ENCODE assay signal across 13 cellular contexts in genomic region chr7:44882899-44883298, GRCh38. TPM values are rescaled to one million over a fixed set of nuclear protein-coding genes. Genes with fewer than 3 reads are reported as not detected.
DNase-seq lines count a peak whose midpoint lies in the region; ATAC-seq, FAIRE-seq and TF ChIP-seq lines count a peak whose summit lies in the region.
"Had no signal": no experiment of that assay in that cellular context is flagged by ENCODE, and none has a peak within 500 bp of the region (broad histone marks: within the 10 kb centered on the region; RNA-seq: fewer than 3 reads in every experiment).

No MANE protein-coding gene starts in this region.

- no peaks in the 10 kb centered on the region for H3K9me3 ChIP-seq in SJCRH30 (replicated peaks)
- H3K9me3 ChIP-seq in skeletal muscle tissue (ENCODE audit: control insufficient read depth in 3 of 3, low read length in 3 of 3) = no peaks in the 10 kb centered on the region

- H3K27me3 ChIP-seq in SJCRH30 (no peaks in the 10 kb centered on the region), skeletal muscle tissue (ENCODE audit: control insufficient read depth in 3 of 3, insufficient read depth in 3 of 3, low read length in 3 of 3) (no peaks in the 10 kb centered on the region)

- peaks cover 61% of the 10 kb centered on the region for H3K36me3 Mint-ChIP-seq in activated CD4-positive, alpha-beta T cell treated with anti-CD3 and anti-CD28 coated beads for 36 hours (ENCODE audit: low read depth)

- POLR2A ChIA-PET in activated CD4-positive, alpha-beta T cell treated with anti-CD3 and anti-CD28 coated beads for 36 hours (lab: Charles Lee) = interaction anchor here (0.7 to 0.8 kb wide), 2 partner anchors 9 to 31 kb away, joined by 3 read pairs; no protein-coding TSS in a partner anchor

- TF ChIP-seq CTCF in fibroblast of mammary gland (conservative IDR thresholded peaks at IDR 0.05; ENCODE audit: control insufficient read depth, insufficient read depth, low read depth, low read length) = no peak

- FAIRE-seq in frontal cortex (lab: Jason Lieb, UNC) = no peak
- FAIRE-seq: H54 had no signal

- H3K27ac Mint-ChIP-seq in activated CD4-positive, alpha-beta T cell treated with anti-CD3 and anti-CD28 coated beads for 36 hours = no peak overlapping the region

- peaks cover 7% of the 10 kb centered on the region for H3K9me3 Mint-ChIP-seq in activated CD4-positive, alpha-beta T cell treated with anti-CD3 and anti-CD28 coated beads for 36 hours (ENCODE audit: low read depth)

- no peaks in the 10 kb centered on the region for H3K27me3 Mint-ChIP-seq in activated CD4-positive, alpha-beta T cell treated with anti-CD3 and anti-CD28 coated beads for 36 hours

- no peak for DNase-seq in activated CD4-positive, alpha-beta T cell treated with anti-CD3 and anti-CD28 coated beads for 36 hours
- DNase-seq in activated CD4-positive, alpha-beta T cell treated with anti-CD3 and anti-CD28 coated beads, Interleukin-2, amount 50 U/mL, for 4 hours = no peak
- DNase-seq in SJCRH30 = no peak
- DNase-seq in fibroblast of mammary gland (ENCODE audit: low read depth) = peak; percentile 35
- no peak for DNase-seq in frontal cortex (ENCODE audit: low spot score in 2 of 2)
- DNase-seq: activated CD4-positive, alpha-beta T cell treated with anti-CD3 and anti-CD28 coated beads, Interleukin-2, amount 50 U/mL, for 48 hours; hippocampal formation; NCI-H1930 had no signal

- peak overlapping the region; percentile 86 for H3K4me3 Mint-ChIP-seq in activated CD4-positive, alpha-beta T cell treated with anti-CD3 and anti-CD28 coated beads for 36 hours

- H3K9ac ChIP-seq in skeletal muscle tissue (ENCODE audit: low read depth in 1 of 3, low read length in 3 of 3) = peak overlapping the region; percentile 62 to 94 (median 63)

- peaks cover 62% of the 10 kb centered on the region for H3K4me1 Mint-ChIP-seq in activated CD4-positive, alpha-beta T cell treated with anti-CD3 and anti-CD28 coated beads for 36 hours

- H3K36me3 ChIP-seq in SJCRH30 (peaks cover 62% of the 10 kb centered on the region), skeletal muscle tissue (ENCODE audit: control insufficient read depth in 3 of 3, insufficient read depth in 3 of 3, low read length in 3 of 3) (peaks cover 0 to 5% (median 0%) of the 10 kb centered on the region in 3 donors)

- H3K27ac ChIP-seq in SJCRH30 (no peak overlapping the region), skeletal muscle tissue (ENCODE audit: low read depth, low read length) (no peak overlapping the region)
- H3K27ac ChIP-seq: C4-2B had no signal

- peaks cover 29% of the 10 kb centered on the region for H3K4me1 ChIP-seq in SJCRH30
- peaks cover 29 to 57% (median 47%) of the 10 kb centered on the region in 3 donors for H3K4me1 ChIP-seq in skeletal muscle tissue (ENCODE audit: control insufficient read depth in 3 of 3, insufficient read depth in 3 of 3, low read length in 3 of 3)

- no peak for ATAC-seq in activated CD4-positive, alpha-beta T cell treated with anti-CD3 and anti-CD28 coated beads for 36 hours
- no peak for ATAC-seq in GM21367 (IDR thresholded peaks at IDR 0.05; ENCODE audit: unreplicated experiment)
- ATAC-seq in GM21390 (IDR thresholded peaks at IDR 0.05; ENCODE audit: unreplicated experiment) = no peak

- intact Hi-C loops in activated CD4-positive, alpha-beta T cell treated with anti-CD3 and anti-CD28 coated beads for 36 hours (cut with DNase I, micrococcal nuclease) = loop anchor here in 1 of 2 experiments (10.0 kb wide), 1 partner anchor 882 kb away; no protein-coding TSS in a partner anchor

- CTCF ChIA-PET in activated CD4-positive, alpha-beta T cell treated with anti-CD3 and anti-CD28 coated beads for 36 hours (lab: Charles Lee) = interaction anchor here (0.8 to 3.8 kb wide), 7 partner anchors 9 to 253 kb away, joined by 3 to 38 read pairs (median 5); no protein-coding TSS in a partner anchor

- H3K4me3 ChIP-seq in SJCRH30 (peak overlapping the region; percentile 98), fibroblast of mammary gland (ENCODE audit: control insufficient read depth, low read depth, low read length) (peak overlapping the region; percentile 76), skeletal muscle tissue (ENCODE audit: low read length in 3 of 3) (peak overlapping the region; percentile 46 to 99 (median 80))

RNA-seq across cellular contexts. Expression of gene PURB, which starts 2.4 kb away (rescaled TPM):
- total RNA-seq in activated CD4-positive, alpha-beta T cell treated with anti-CD3 and anti-CD28 coated beads for 36 hours = 10 to 100 TPM; 18.8 to 20.8 TPM
- 37.3 and 42.7 TPM in 2 replicates for total RNA-seq in SJCRH30 (2014; rRNA removed; shearing (Covaris generic))
- total RNA-seq in skeletal muscle tissue (32.9 TPM), frontal cortex (36.7 TPM)

RNA-seq across cellular contexts. Expression of gene H2AZ2, which starts 35.0 kb away (rescaled TPM):
- 100 to 1,000 TPM; 148 to 275 TPM for total RNA-seq in activated CD4-positive, alpha-beta T cell treated with anti-CD3 and anti-CD28 coated beads for 36 hours
- 454 and 459 TPM in 2 replicates for total RNA-seq in SJCRH30 (2014; rRNA removed; shearing (Covaris generic))
- total RNA-seq in skeletal muscle tissue (96.0 TPM), frontal cortex (227 TPM)
